1 cellular context compared by ENCODE assay signal in genomic region chr7:107639070-107639469, GRCh38. TPM values are rescaled to one million over a fixed set of nuclear protein-coding genes. Genes with fewer than 3 reads are reported as not detected.
"Had no signal": no experiment of that assay in that cellular context is flagged by ENCODE, and none has a peak within 500 bp of the region (broad histone marks: within the 10 kb centered on the region; RNA-seq: fewer than 3 reads in every experiment).

No MANE protein-coding gene starts in this region.

RNA-seq across cellular contexts. Expression of gene SLC26A4, which starts 21.6 kb away (rescaled TPM):
- polyA plus RNA-seq: hepatocyte had no signal
